In the genomic region with DNA sequence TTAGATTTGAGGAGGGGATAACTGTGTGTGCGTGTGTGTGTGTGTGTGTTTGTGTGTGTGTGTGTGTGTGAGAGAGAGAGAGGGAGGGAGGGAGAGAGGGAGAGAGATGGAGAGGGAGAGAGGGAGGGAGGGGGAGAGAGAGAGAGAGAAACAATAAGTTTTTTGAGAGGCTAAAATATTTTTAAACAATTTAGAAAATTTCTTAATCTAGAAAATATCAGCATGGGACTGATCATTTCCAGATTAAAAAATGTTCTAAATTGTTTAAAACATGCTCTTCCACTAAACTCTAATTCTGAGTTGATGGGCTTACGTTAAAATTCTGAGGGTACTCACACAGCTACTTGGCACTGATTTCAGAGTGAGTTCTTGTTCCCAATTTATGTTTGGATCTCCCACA, we compare ENCODE assay signal across 23 cellular contexts.
"Had no signal": no experiment of that assay in that cellular context is flagged by ENCODE, and none has a peak within 500 bp of the region (broad histone marks: within the 10 kb centered on the region; RNA-seq: fewer than 3 reads in every experiment).

No MANE protein-coding gene starts in this region.

- ATAC-seq: left cardiac atrium; left lung; lower lobe of right lung; naive thymus-derived CD8-positive, alpha-beta T cell; pancreas; right cardiac atrium; stimulated activated effector memory CD8-positive, alpha-beta T cell treated with anti-CD3 and anti-CD28 coated beads, Interleukin-12 subunit alpha, Interleukin-12 subunit beta, amount 100 ng/mL, for 72 hours had no signal

- DNase-seq: hippocampal formation; kidney glomerular epithelial cell; left cardiac atrium; left lung; lower lobe of right lung; mammary epithelial cell; mesenchymal stem cell; naive thymus-derived CD8-positive, alpha-beta T cell; nucleus accumbens; pancreas; posterior cingulate gyrus; retina; right cardiac atrium; sigmoid colon; small intestine; spleen; stimulated activated CD4-positive, alpha-beta T cell treated with anti-CD3 and anti-CD28 coated beads, Interleukin-4, amount 100 ng/mL, for 24 hours; stimulated activated naive CD4-positive, alpha-beta T cell had no signal

- H3K27me3 ChIP-seq: left lung, pancreas, sigmoid colon, spleen, tibial nerve, vagina had no signal

- H3K9me3 ChIP-seq: left lung, lower lobe of right lung, pancreas, prostate gland, sigmoid colon, spleen, tibial nerve, vagina had no signal

- H3K4me1 ChIP-seq: left lung, lower lobe of right lung, pancreas, prostate gland, spleen, tibial nerve, vagina had no signal

- H3K36me3 ChIP-seq: left lung, lower lobe of right lung, pancreas, prostate gland, sigmoid colon, spleen, tibial nerve, vagina had no signal

- FAIRE-seq: keratinocyte, pancreas, small intestine had no signal

- H3K4me3 ChIP-seq: left lung, lower lobe of right lung, pancreas, prostate gland, sigmoid colon, spleen, tibial nerve, vagina had no signal

- H3K27ac ChIP-seq: left lung, lower lobe of right lung, pancreas, prostate gland, sigmoid colon, spleen, tibial nerve, vagina had no signal
